ENCODE assay signal across 18 cellular contexts in the genomic region with DNA sequence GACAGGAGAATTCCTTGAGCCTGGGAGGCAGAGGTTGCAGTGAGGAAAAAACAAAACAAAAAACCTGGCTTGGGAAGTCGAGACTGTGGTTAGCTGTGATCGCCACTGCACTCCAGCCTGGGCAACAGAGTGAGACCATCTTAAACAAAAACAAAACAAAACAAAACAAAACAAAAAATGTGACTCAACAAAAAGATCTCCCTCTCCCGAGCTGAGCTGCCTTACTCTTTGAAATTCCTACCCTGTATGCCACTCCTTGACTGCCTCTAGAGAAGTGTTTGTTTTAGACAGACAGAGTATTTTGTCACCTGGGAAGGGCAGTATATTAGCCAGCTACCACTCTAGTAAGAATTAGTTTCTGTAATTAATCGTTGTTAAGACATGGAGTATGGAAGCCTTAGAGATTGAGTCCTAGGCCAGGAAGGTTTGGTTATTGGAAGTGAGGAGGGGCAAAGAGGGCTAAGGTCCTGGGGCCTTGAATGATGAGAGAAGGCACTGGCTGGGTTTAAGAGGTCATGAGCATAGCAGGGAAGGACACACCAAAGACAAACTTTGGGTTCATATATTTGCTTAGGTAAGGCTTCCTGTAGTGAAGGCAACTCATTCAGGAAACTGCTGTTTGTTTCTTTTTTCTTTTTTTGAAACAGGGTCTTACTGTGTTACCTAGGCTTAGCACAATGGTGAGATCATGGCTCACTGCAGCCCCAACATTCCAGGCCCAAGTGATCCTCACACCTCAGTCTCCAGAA. TPM values are rescaled to one million over a fixed set of nuclear protein-coding genes. Genes with fewer than 3 reads are reported as not detected.
DNase-seq lines count a peak whose midpoint lies in the region; ATAC-seq, FAIRE-seq and TF ChIP-seq lines count a peak whose summit lies in the region.
"Had no signal": no experiment of that assay in that cellular context is flagged by ENCODE, and none has a peak within 500 bp of the region (broad histone marks: within the 10 kb centered on the region; RNA-seq: fewer than 3 reads in every experiment).

No MANE protein-coding gene starts in this region.

- intact Hi-C loops in PC-3 (cut with micrococcal nuclease) (no loop called here), K562 (cut with micrococcal nuclease) (no loop called here)

- H3K27ac ChIP-seq in PC-3 (ENCODE audit: low read length) (no peak overlapping the region), K562 (ENCODE audit: extremely low read depth, low read depth, low read length) (no peak overlapping the region; the same call in 2 of the 3 replicates), WERI-Rb-1 (no peak overlapping the region)

- no peaks in the 10 kb centered on the region for H3K9me1 ChIP-seq in K562 (ENCODE audit: control insufficient read depth, insufficient read depth, low read length)

- no peaks in the 10 kb centered on the region for H3K79me2 ChIP-seq in PC-3 (ENCODE audit: low read length)
- H3K79me2 ChIP-seq in K562 (ENCODE audit: control insufficient read depth, insufficient read depth, low read length) = no peaks in the 10 kb centered on the region

- peak overlapping the region; percentile 2 for H3K4me3 Mint-ChIP-seq in T-helper 2 cell treated with Interferon-gamma antibody and Interleukin-4, amounts not matched to agents 5 μg/mL and 100 μg/mL, for 36 hours
- H3K4me3 Mint-ChIP-seq in nephron progenitor cell = no peak overlapping the region
- H3K4me3 Mint-ChIP-seq: mesothelial cell of epicardium had no signal

- H3K4me3 ChIP-seq in PC-3 (ENCODE audit: low read length) = no peak overlapping the region
- H3K4me3 ChIP-seq in K562 = no peak overlapping the region
- no peak overlapping the region for H3K4me3 ChIP-seq in WERI-Rb-1 (ENCODE audit: low read depth, low read length)

- H3K9me3 ChIP-seq in PC-3 (ENCODE audit: low read length) (no peaks in the 10 kb centered on the region), K562 (replicated peaks; ENCODE audit: control insufficient read depth, insufficient read depth, low read depth, low read length) (no peaks in the 10 kb centered on the region), WERI-Rb-1 (ENCODE audit: severe bottlenecking) (no peaks in the 10 kb centered on the region)

- no peaks in the 10 kb centered on the region for H3K36me3 ChIP-seq in PC-3 (ENCODE audit: low read depth, low read length)
- no peaks in the 10 kb centered on the region for H3K36me3 ChIP-seq in K562 (ENCODE audit: control insufficient read depth, insufficient read depth, low read length)
- H3K36me3 ChIP-seq in WERI-Rb-1 = no peaks in the 10 kb centered on the region; the same call in 1 of the 2 replicates

- peak; percentile 32 for FAIRE-seq in K562 (lab: Jason Lieb, UNC)
- FAIRE-seq: A204.1, small intestine had no signal

- H3K9me3 Mint-ChIP-seq in T-helper 2 cell treated with Interferon-gamma antibody and Interleukin-4, amounts not matched to agents 5 μg/mL and 100 μg/mL, for 36 hours = no peaks in the 10 kb centered on the region
- no peaks in the 10 kb centered on the region for H3K9me3 Mint-ChIP-seq in nephron progenitor cell
- H3K9me3 Mint-ChIP-seq: mesothelial cell of epicardium had no signal

- ATAC-seq in PC-3 (peak; percentile 68), K562 (no peak), GM19463 (IDR thresholded peaks at IDR 0.05; ENCODE audit: unreplicated experiment) (no peak)

- TF ChIP-seq POLR2A in K562 (conservative IDR thresholded peaks at IDR 0.05) = no peak

- in situ Hi-C loops in K562 (cut with MboI) = no loop called here

- H3K9me2 ChIP-seq in PC-3 (replicated peaks; ENCODE audit: low read length) = no peaks in the 10 kb centered on the region

- peaks cover 15% of the 10 kb centered on the region for H3K36me3 Mint-ChIP-seq in T-helper 2 cell treated with Interferon-gamma antibody and Interleukin-4, amounts not matched to agents 5 μg/mL and 100 μg/mL, for 36 hours (ENCODE audit: low read depth)
- H3K36me3 Mint-ChIP-seq in nephron progenitor cell (ENCODE audit: low read depth) = peaks cover 17% of the 10 kb centered on the region

- peaks cover 52% of the 10 kb centered on the region for H3K4me1 Mint-ChIP-seq in T-helper 2 cell treated with Interferon-gamma antibody and Interleukin-4, amounts not matched to agents 5 μg/mL and 100 μg/mL, for 36 hours (ENCODE audit: low read depth)
- peaks cover 22% of the 10 kb centered on the region for H3K4me1 Mint-ChIP-seq in nephron progenitor cell

- no peak for TF ChIP-seq CTCF in PC-3 (conservative IDR thresholded peaks at IDR 0.05; ENCODE audit: low read depth, low read length)
- no peak for TF ChIP-seq CTCF in K562 (IDR thresholded peaks at IDR 0.05 in 2 of 3, conservative IDR thresholded peaks at IDR 0.05 in 1 of 3; ENCODE audit: insufficient read depth in 2 of 3, low read depth in 1 of 3, low read length in 3 of 3)
- no peak for TF ChIP-seq CTCF in nephron progenitor cell (IDR thresholded peaks at IDR 0.05)
- TF ChIP-seq CTCF in WERI-Rb-1 (IDR thresholded peaks at IDR 0.05; ENCODE audit: low read depth, low read length) = no peak

- H4K20me1 ChIP-seq in PC-3 (ENCODE audit: low read length) = no peaks in the 10 kb centered on the region
- H4K20me1 ChIP-seq in K562 (replicated peaks; ENCODE audit: control insufficient read depth, insufficient read depth, low read length) = no peaks in the 10 kb centered on the region

- no peaks in the 10 kb centered on the region for H3K27me3 Mint-ChIP-seq in T-helper 2 cell treated with Interferon-gamma antibody and Interleukin-4, amounts not matched to agents 5 μg/mL and 100 μg/mL, for 36 hours (ENCODE audit: low read depth)
- H3K27me3 Mint-ChIP-seq in nephron progenitor cell (ENCODE audit: low read depth, poor library complexity) = no peaks in the 10 kb centered on the region

- H3K4me1 ChIP-seq in PC-3 (ENCODE audit: insufficient read depth, low read length) = peaks cover 8% of the 10 kb centered on the region
- H3K4me1 ChIP-seq in K562 (replicated peaks in 1 of 2; ENCODE audit: control insufficient read depth in 2 of 2, insufficient read depth in 2 of 2, low read length in 2 of 2) = peaks cover 23 to 40% of the 10 kb centered on the region in 2 experiments; a peak in 4 of 5 replicates

- no peak for TF ChIP-seq EP300 in K562 (IDR thresholded peaks at IDR 0.05; ENCODE audit: low read length)

- TF ChIP-seq RAD21 in K562 (CRISPR knock-in tag; conservative IDR thresholded peaks at IDR 0.05 in 1 of 2, IDR thresholded peaks at IDR 0.05 in 1 of 2) = no peak

- CTCF ChIA-PET in PC-3 (lab: Charles Lee) (interaction anchor here (1.0 kb wide), 1 partner anchor 13 kb away, joined by 6 read pairs; a partner anchor contains a TSS), K562 (lab: Yijun Ruan, JAX; ENCODE audit: low intra/inter-chr PET ratio) (no interaction called here)

- peak overlapping the region; percentile 71 for H3K27ac Mint-ChIP-seq in T-helper 2 cell treated with Interferon-gamma antibody and Interleukin-4, amounts not matched to agents 5 μg/mL and 100 μg/mL, for 36 hours
- peak overlapping the region; percentile 11 for H3K27ac Mint-ChIP-seq in nephron progenitor cell
- H3K27ac Mint-ChIP-seq: mesothelial cell of epicardium had no signal

- no peaks in the 10 kb centered on the region for H3F3A ChIP-seq in PC-3 (ENCODE audit: low read length, unreplicated experiment)

- POLR2A ChIA-PET in PC-3 (lab: Charles Lee; ENCODE audit: unreplicated experiment) (no interaction called here), K562 (lab: Yijun Ruan, JAX) (no interaction called here)

- H3K9ac ChIP-seq in PC-3 (ENCODE audit: low read length) (no peak overlapping the region), K562 (ENCODE audit: insufficient read depth in 1 of 2, low read depth in 2 of 2, low read length in 2 of 2) (no peak overlapping the region)

- H3K4me2 ChIP-seq in PC-3 (ENCODE audit: low read length) (no peak overlapping the region), K562 (ENCODE audit: insufficient read depth, low read length) (no peak overlapping the region)

- WGBS in K562 (ENCODE audit: insufficient coverage, low coverage, missing lambda C conversion rate) = 28% methylated on average over 4 of the region's 4 CpGs

- H3K27me3 ChIP-seq in PC-3 (ENCODE audit: low read length) (no peaks in the 10 kb centered on the region), K562 (ENCODE audit: control insufficient read depth in 2 of 2, insufficient read depth in 2 of 2, low read length in 2 of 2) (no peaks in the 10 kb centered on the region), WERI-Rb-1 (ENCODE audit: insufficient read depth, low read depth, severe bottlenecking) (no peaks in the 10 kb centered on the region)

- H2AFZ ChIP-seq in PC-3 (ENCODE audit: low read length) = no peak overlapping the region
- peak overlapping the region; percentile 59; the same call in 1 of the 2 replicates for H2AFZ ChIP-seq in K562 (ENCODE audit: low read depth, low read length)

- DNase-seq in T-helper 2 cell treated with Interferon-gamma antibody and Interleukin-4, amounts not matched to agents 5 μg/mL and 100 μg/mL, for 36 hours (ENCODE audit: low spot score) = no peak
- no peak for DNase-seq in T-helper 2 cell
- no peak for DNase-seq in PC-3
- DNase-seq in K562 (ENCODE audit: extremely low read depth in 1 of 4, low spot score in 3 of 4) = no peak
- no peak for DNase-seq in nephron progenitor cell
- DNase-seq in WERI-Rb-1 = no peak
- DNase-seq in HK-2 (ENCODE audit: unreplicated experiment) = no peak
- DNase-seq: activated CD4-positive, alpha-beta T cell treated with anti-CD3 and anti-CD28 coated beads for 4 hours; activated gamma-delta T cell treated with Interleukin-2 at 50 U/mL for 16 hours; effector CD4-positive, alpha-beta T cell; NCI-H1417; NCI-H226; occipital lobe; small intestine; stimulated activated naive CD4-positive, alpha-beta T cell treated with Interleukin-2 at 50 U/mL for 16 hours had no signal

- BruUV-seq in PC-3 (replicated peaks; lab: Mats Ljungman, UMichigan) = no TSS peak
- no TSS peak for BruUV-seq in K562 (replicated peaks; lab: Mats Ljungman, UMichigan)

RNA-seq across cellular contexts. Expression of a gene that starts 56.0 kb away (rescaled TPM):
- total RNA-seq in PC-3 (2014; rRNA removed) (10.9 and 17.7 TPM in 2 replicates), K562 (2014; rRNA removed) (42.0 and 55.6 TPM in 2 replicates), K562 (2014; rRNA removed; fragmentation: Illumina TruSeq; extraction: Trizol) (70.0 and 81.9 TPM in 2 replicates), K562 (2015; rRNA removed; fragmentation: Illumina TruSeq; extraction: Trizol) (52.4 and 59.7 TPM in 2 replicates), K562 (2021) (45.6 and 51.1 TPM in 2 replicates)
- 9.9 and 13.3 TPM in 2 replicates for total RNA-seq in K562 (2011; cell fraction: chromatin; rRNA removed; ENCODE audit: low replicate concordance)
- total RNA-seq in K562 (2011; cell fraction: nucleolus; rRNA removed) = 5.2 and 6.1 TPM in 2 replicates
- total RNA-seq in K562 (2011; cell fraction: nucleoplasm; rRNA removed) = 8.0 and 14.1 TPM in 2 replicates
- polyA plus RNA-seq in K562 (2011; rRNA removed) (63.4 and 76.3 TPM in 2 replicates), K562 (2014; fragmentation: Illumina TruSeq; extraction: Trizol) (77.7 and 83.2 TPM in 2 replicates), K562 (2014; fragmentation: Nextera tagmentation; extraction: Ambion mirVana) (100 to 1,000 TPM; 131 to 135 TPM), K562 (2014; rRNA removed) (59.1 and 77.2 TPM in 2 replicates)
- polyA plus RNA-seq in K562 (2011; cell fraction: cytosol; rRNA removed) = 37.3 and 51.8 TPM in 2 replicates
- 14.8 and 22.3 TPM in 2 replicates for polyA plus RNA-seq in K562 (2011; cell fraction: nucleus; rRNA removed)
- 57.5 and 62.5 TPM in 2 replicates for polyA plus RNA-seq in K562 (2012)
- 22.1 and 24.4 TPM in 2 replicates for polyA minus RNA-seq in K562 (2011; rRNA and poly(A)+ RNA removed)
- 23.8 and 28.5 TPM in 2 replicates for polyA minus RNA-seq in K562 (2011; cell fraction: cytosol; rRNA and poly(A)+ RNA removed)
- polyA minus RNA-seq in K562 (2011; cell fraction: nucleus; rRNA and poly(A)+ RNA removed) = 6.6 and 9.1 TPM in 2 replicates
